Comparison of ENCODE assay signal across 21 cellular contexts in genomic region chr14:104782823-104783170, GRCh38. TPM values are rescaled to one million over a fixed set of nuclear protein-coding genes. Genes with fewer than 3 reads are reported as not detected.
DNase-seq lines count a peak whose midpoint lies in the region; ATAC-seq, FAIRE-seq and TF ChIP-seq lines count a peak whose summit lies in the region.
"Had no signal": no experiment of that assay in that cellular context is flagged by ENCODE, and none has a peak within 500 bp of the region (broad histone marks: within the 10 kb centered on the region; RNA-seq: fewer than 3 reads in every experiment).

No MANE protein-coding gene starts in this region.

- no peak overlapping the region for H2BK5ac ChIP-seq in H1 (ENCODE audit: low read depth, low read length)
- H2BK5ac ChIP-seq in neuronal stem cell (ENCODE audit: low read length) = no peak overlapping the region

- no peaks in the 10 kb centered on the region for H3K9me3 Mint-ChIP-seq in brain
- H3K9me3 Mint-ChIP-seq: CD4-positive, CD25-positive, alpha-beta regulatory T cell; CD8-positive, alpha-beta memory T cell; H9; IgD-negative memory B cell had no signal

- no peak overlapping the region for H3K56ac ChIP-seq in H1 (replicated peaks; ENCODE audit: insufficient read length, low read depth, low read length)

- H2BK12ac ChIP-seq in H1 (ENCODE audit: low read depth, low read length) (no peak overlapping the region), neuronal stem cell (ENCODE audit: low read length) (no peak overlapping the region)

- H3K4ac ChIP-seq in H1 (replicated peaks; ENCODE audit: insufficient read length, low read depth, low read length) = no peak overlapping the region
- no peak overlapping the region for H3K4ac ChIP-seq in neuronal stem cell (ENCODE audit: low read length)

- H3K4me3 Mint-ChIP-seq in brain = no peak overlapping the region
- H3K4me3 Mint-ChIP-seq: CD4-positive, CD25-positive, alpha-beta regulatory T cell; CD8-positive, alpha-beta memory T cell; H9; IgD-negative memory B cell had no signal

- H3K4me1 Mint-ChIP-seq in brain = peaks cover 11% of the 10 kb centered on the region
- H3K4me1 Mint-ChIP-seq: H9 had no signal

- H3K9ac ChIP-seq in BLaER1 = peak overlapping the region; percentile 36; the same call in 1 of the 2 replicates
- H3K9ac ChIP-seq in H1 (replicated peaks in 1 of 4; ENCODE audit: extremely low read depth in 1 of 4, low read depth in 3 of 4, low read length in 3 of 4) = no peak overlapping the region
- H3K9ac ChIP-seq in neuronal stem cell (ENCODE audit: low read depth, low read length, poor library complexity) = peak overlapping the region; percentile 70

- H3K27me3 ChIP-seq in BLaER1 (no peaks in the 10 kb centered on the region), H1 (replicated peaks in 1 of 4; ENCODE audit: control insufficient read depth in 3 of 4, extremely low read depth in 1 of 4, insufficient read depth in 3 of 4, low read length in 3 of 4) (no peaks in the 10 kb centered on the region), neuronal stem cell (ENCODE audit: control insufficient read depth in 3 of 3, insufficient read depth in 3 of 3, low read depth in 1 of 3, low read length in 3 of 3) (no peaks in the 10 kb centered on the region)

- H3K4me3 ChIP-seq in BLaER1 = no peak overlapping the region
- no peak overlapping the region for H3K4me3 ChIP-seq in H1 (ENCODE audit: extremely low read depth in 1 of 4, insufficient read depth in 2 of 4, low read depth in 3 of 4, low read length in 4 of 4)
- H3K4me3 ChIP-seq in neuronal stem cell (ENCODE audit: low read length in 2 of 2) = no peak overlapping the region

- H2AFZ ChIP-seq in H1 (ENCODE audit: low read length) (no peak overlapping the region), neuronal stem cell (ENCODE audit: low read length) (no peak overlapping the region)

- no peak overlapping the region for H2BK20ac ChIP-seq in H1 (ENCODE audit: low read length)

- H3K27ac ChIP-seq in BLaER1 = peak overlapping the region; percentile 65
- H3K27ac ChIP-seq in H1 (ENCODE audit: low read depth, low read length) = no peak overlapping the region
- H3K27ac ChIP-seq in neuronal stem cell (replicated peaks; ENCODE audit: low read length) = no peak overlapping the region

- no peak for TF ChIP-seq RAD21 in H1 (IDR thresholded peaks at IDR 0.05 in 1 of 2, conservative IDR thresholded peaks at IDR 0.05 in 1 of 2; ENCODE audit: low read depth in 2 of 2, low read length in 2 of 2)

- no peaks in the 10 kb centered on the region for H3K9me3 ChIP-seq in BLaER1
- no peaks in the 10 kb centered on the region for H3K9me3 ChIP-seq in H1 (ENCODE audit: insufficient read depth in 2 of 2, low read depth in 1 of 2, low read length in 1 of 2)
- H3K9me3 ChIP-seq in neuronal stem cell (replicated peaks in 1 of 2; ENCODE audit: control insufficient read depth in 2 of 2, insufficient read depth in 1 of 2, low read depth in 1 of 2, low read length in 2 of 2) = peaks cover 0 to 2% of the 10 kb centered on the region in 2 donors

- TF ChIP-seq EP300 in H1 (IDR thresholded peaks at IDR 0.05; ENCODE audit: borderline replicate concordance in 1 of 2, low read depth in 2 of 2, low read length in 2 of 2) = no peak

- H4K91ac ChIP-seq in H1 (replicated peaks; ENCODE audit: insufficient read length, low read length) (no peak overlapping the region), neuronal stem cell (ENCODE audit: low read depth, low read length, poor library complexity) (no peak overlapping the region)

- H3K18ac ChIP-seq in H1 (ENCODE audit: extremely low read depth, low read length) (no peak overlapping the region), neuronal stem cell (ENCODE audit: low read length) (no peak overlapping the region)

- H3K79me1 ChIP-seq in H1 (ENCODE audit: low read depth, low read length) (no peaks in the 10 kb centered on the region; the same call in 1 of the 2 replicates), neuronal stem cell (ENCODE audit: low read depth, low read length) (peaks cover 15% of the 10 kb centered on the region)

- POLR2A ChIA-PET in H1 (lab: Charles Lee; ENCODE audit: partially characterized antibody) = no interaction called here

- H2BK15ac ChIP-seq in H1 (ENCODE audit: low read length) (no peak overlapping the region), neuronal stem cell (ENCODE audit: low read length) (no peak overlapping the region)

- peaks cover 3% of the 10 kb centered on the region for H3K36me3 Mint-ChIP-seq in brain
- H3K36me3 Mint-ChIP-seq: CD4-positive, CD25-positive, alpha-beta regulatory T cell; IgD-negative memory B cell had no signal

- H3K14ac ChIP-seq in H1 (ENCODE audit: insufficient read length) (no peak overlapping the region), neuronal stem cell (ENCODE audit: low read length) (no peak overlapping the region)

- peak overlapping the region in 3 of 5 experiments; percentile 36 to 75 (median 66) for H3K27ac Mint-ChIP-seq in brain
- H3K27ac Mint-ChIP-seq: CD4-positive, CD25-positive, alpha-beta regulatory T cell; H9; IgD-negative memory B cell had no signal

- no peaks in the 10 kb centered on the region for H3K23me2 ChIP-seq in H1 (ENCODE audit: low read depth, low read length)

- CTCF ChIA-PET in H1 (lab: Charles Lee; ENCODE audit: partially characterized antibody) = interaction anchor here (1.0 to 4.7 kb wide), 2 partner anchors 11 to 14 kb away, joined by 4 to 31 read pairs; no protein-coding TSS in a partner anchor

- ATAC-seq in HG02885 (IDR thresholded peaks at IDR 0.05; ENCODE audit: poor library complexity, unreplicated experiment) = no peak
- ATAC-seq: HepG2 had no signal

- H3K23ac ChIP-seq in H1 (ENCODE audit: insufficient read length) (no peak overlapping the region), neuronal stem cell (ENCODE audit: low read depth, low read length, poor library complexity) (no peak overlapping the region)

- H2BK120ac ChIP-seq in H1 (replicated peaks; ENCODE audit: low read depth, low read length) (no peak overlapping the region), neuronal stem cell (ENCODE audit: low read depth, low read length) (no peak overlapping the region)

- peaks cover 60% of the 10 kb centered on the region for H3K4me1 ChIP-seq in BLaER1
- H3K4me1 ChIP-seq in H1 (replicated peaks in 1 of 4; ENCODE audit: control insufficient read depth in 3 of 4, insufficient read depth in 4 of 4, low read length in 3 of 4) = no peaks in the 10 kb centered on the region
- H3K4me1 ChIP-seq in neuronal stem cell (ENCODE audit: control insufficient read depth in 2 of 2, insufficient read depth in 1 of 2, low read depth in 1 of 2, low read length in 2 of 2) = peaks cover 0 to 12% of the 10 kb centered on the region in 2 donors

- H4K20me1 ChIP-seq in BLaER1 (peaks cover 97% of the 10 kb centered on the region), H1 (replicated peaks in 1 of 2; ENCODE audit: control insufficient read depth in 1 of 2, insufficient read depth in 2 of 2, low read length in 2 of 2) (peaks cover 12 to 13% of the 10 kb centered on the region in 2 experiments)

- no peak for FAIRE-seq in H1 (lab: Jason Lieb, UNC)
- FAIRE-seq: D721Med, GM12892, HepG2 had no signal

- H3K4me2 ChIP-seq in BLaER1 (peak overlapping the region; percentile 43), H1 (ENCODE audit: insufficient read depth in 1 of 2, low read depth in 2 of 2, low read length in 2 of 2) (no peak overlapping the region), neuronal stem cell (ENCODE audit: insufficient read depth, low read length, poor library complexity, severe bottlenecking) (peak overlapping the region; percentile 11)

- WGBS in H1 (ENCODE audit: extremely low coverage in 1 of 2, insufficient coverage in 1 of 2, insufficient read length in 1 of 2, insufficient replicate concordance in 2 of 2, low coverage in 1 of 2, low lambda C conversion rate in 2 of 2, missing lambda C conversion rate in 1 of 2), 2 experiments = 89% methylated on average over 11 of the region's 12 CpGs; no CpG with 5 or more reads in 1 of the 2 experiments
- WGBS in neuronal stem cell (ENCODE audit: extremely low coverage in 2 of 2, insufficient read length in 2 of 2, insufficient replicate concordance in 1 of 2), 2 donors = no CpG with 5 or more reads among the region's 12 CpGs

- H3K27me3 Mint-ChIP-seq in brain = no peaks in the 10 kb centered on the region
- H3K27me3 Mint-ChIP-seq: CD4-positive, CD25-positive, alpha-beta regulatory T cell; CD8-positive, alpha-beta memory T cell; IgD-negative memory B cell had no signal

- H4K5ac ChIP-seq in H1 (ENCODE audit: insufficient read length, low read depth, low read length) = no peak overlapping the region

- no peak for TF ChIP-seq POLR2A in H1 (IDR thresholded peaks at IDR 0.05; ENCODE audit: control extremely low read depth in 1 of 2, low read depth in 2 of 2, low read length in 2 of 2)

- H4K8ac ChIP-seq in H1 (ENCODE audit: extremely low read depth, insufficient read depth, low read length) (0 out of 2 replicates have a peak overlapping the region, but pooled peaks have one; percentile 35), neuronal stem cell (ENCODE audit: low read depth, low read length) (no peak overlapping the region)

- DNase-seq in H1 (ENCODE audit: low read depth in 1 of 2, low spot score in 2 of 2) = no peak
- DNase-seq in neuronal stem cell (ENCODE audit: low spot score) = no peak
- no peak for DNase-seq in middle frontal gyrus (ENCODE audit: extremely low spot score, low spot score)
- no peak for DNase-seq in stimulated activated CD4-positive, alpha-beta T cell treated with anti-CD3 and anti-CD28 coated beads, Interleukin-4, amount 100 ng/mL, for 4 hours
- DNase-seq in D341Med (ENCODE audit: low spot score) = no peak
- DNase-seq: 8988T; C1 segment of cervical spinal cord; CD4-positive, CD25-positive, alpha-beta regulatory T cell; CD8-positive, alpha-beta memory T cell; COR-L47; DMS79; GDM1; GOT3; H9 had no signal

- H3K36me3 ChIP-seq in BLaER1 = peaks cover 88% of the 10 kb centered on the region
- H3K36me3 ChIP-seq in H1 (ENCODE audit: control insufficient read depth in 2 of 4, insufficient read depth in 4 of 4, low read length in 3 of 4) = no peaks in the 10 kb centered on the region
- peaks cover 6 to 45% of the 10 kb centered on the region in 2 donors for H3K36me3 ChIP-seq in neuronal stem cell (replicated peaks in 1 of 2; ENCODE audit: control insufficient read depth in 2 of 2, insufficient read depth in 2 of 2, low read length in 2 of 2)

- H2AK5ac ChIP-seq in H1 (ENCODE audit: low read depth, low read length) (no peak overlapping the region), neuronal stem cell (ENCODE audit: low read depth, low read length) (no peak overlapping the region)

- H3K79me2 ChIP-seq in H1 (ENCODE audit: control insufficient read depth in 1 of 2, insufficient read depth in 2 of 2, low read length in 2 of 2) = no peaks in the 10 kb centered on the region

- TF ChIP-seq CTCF in brain (conservative IDR thresholded peaks at IDR 0.05) = no peak
- no peak for TF ChIP-seq CTCF in H1 (IDR thresholded peaks at IDR 0.05; ENCODE audit: control extremely low read depth in 1 of 3, insufficient read depth in 1 of 3, low read depth in 1 of 3, low read length in 3 of 3)

RNA-seq across cellular contexts. Expression of gene AKT1, which starts 12.8 kb away (rescaled TPM):
- polyA plus RNA-seq in brain (ENCODE audit: insufficient read depth, low read depth, low replicate concordance) = 192 TPM
- 62.1 and 71.5 TPM in 2 replicates for total RNA-seq in H1 (2021; fragmentation: NEBNext Ultra II Directional; extraction: Animal tissue kit (Norgen Biotek cat#: 25700))
- 68.1 and 89.8 TPM in 2 replicates for polyA plus RNA-seq in H1 (2011; rRNA removed)
- 86.7 TPM for polyA plus RNA-seq in H1 (2011; cell fraction: cytosol; rRNA removed)
- polyA plus RNA-seq in H1 (2011; cell fraction: nucleus; rRNA removed) = 135 TPM
- 53.7 to 73.1 TPM (median 68.0 TPM) in 4 replicates for polyA plus RNA-seq in H1 (2012, experiment 1 of 2)
- polyA plus RNA-seq in H1 (2012, experiment 2 of 2) = 53.5 TPM
- polyA plus RNA-seq in H1 (2013, experiment 1 of 2) = 44.6 TPM
- polyA plus RNA-seq in H1 (2013, experiment 2 of 2) = 45.6 TPM
- 43.3 and 54.9 TPM in 2 replicates for polyA minus RNA-seq in H1 (2011; rRNA and poly(A)+ RNA removed)
- 46.9 TPM for polyA minus RNA-seq in H1 (2011; cell fraction: cytosol; rRNA and poly(A)+ RNA removed)
- polyA minus RNA-seq in H1 (2011; cell fraction: nucleus; rRNA and poly(A)+ RNA removed) = 28.2 TPM
- 84.4 TPM for polyA plus RNA-seq in neuronal stem cell (2013, experiment 1 of 2)
- polyA plus RNA-seq in neuronal stem cell (2013, experiment 2 of 2) = 82.3 TPM

RNA-seq across cellular contexts. Expression of gene ZBTB42, which starts 18.1 kb away (rescaled TPM):
- polyA plus RNA-seq in brain (ENCODE audit: insufficient read depth, low read depth, low replicate concordance) = 2.2 TPM
- 2.8 and 2.9 TPM in 2 replicates for total RNA-seq in H1 (2021; fragmentation: NEBNext Ultra II Directional; extraction: Animal tissue kit (Norgen Biotek cat#: 25700))
- 3.1 and 3.7 TPM in 2 replicates for polyA plus RNA-seq in H1 (2011; rRNA removed)
- polyA plus RNA-seq in H1 (2011; cell fraction: cytosol; rRNA removed) = 2.5 TPM
- 4.0 TPM for polyA plus RNA-seq in H1 (2011; cell fraction: nucleus; rRNA removed)
- 1.5 to 3.3 TPM (median 2.9 TPM) in 4 replicates for polyA plus RNA-seq in H1 (2012, experiment 1 of 2)
- 2.3 TPM for polyA plus RNA-seq in H1 (2012, experiment 2 of 2)
- 1.2 TPM for polyA plus RNA-seq in H1 (2013, experiment 1 of 2)
- polyA plus RNA-seq in H1 (2013, experiment 2 of 2) = 1.2 TPM
- polyA minus RNA-seq in H1 (2011; rRNA and poly(A)+ RNA removed) = 3.4 and 4.0 TPM in 2 replicates
- 2.7 TPM for polyA minus RNA-seq in H1 (2011; cell fraction: cytosol; rRNA and poly(A)+ RNA removed)
- polyA minus RNA-seq in H1 (2011; cell fraction: nucleus; rRNA and poly(A)+ RNA removed) = 7.3 TPM
- polyA plus RNA-seq in neuronal stem cell (2013, experiment 1 of 2) = 0.95 TPM
- 0.87 TPM for polyA plus RNA-seq in neuronal stem cell (2013, experiment 2 of 2)

RNA-seq across cellular contexts. Expression of gene SIVA1, which starts 29.9 kb away (rescaled TPM):
- 130 TPM for polyA plus RNA-seq in brain (ENCODE audit: insufficient read depth, low read depth, low replicate concordance)
- 123 and 135 TPM in 2 replicates for total RNA-seq in H1 (2021; fragmentation: NEBNext Ultra II Directional; extraction: Animal tissue kit (Norgen Biotek cat#: 25700))
- polyA plus RNA-seq in H1 (2011; rRNA removed) = 517 and 589 TPM in 2 replicates
- 330 TPM for polyA plus RNA-seq in H1 (2011; cell fraction: cytosol; rRNA removed)
- 307 TPM for polyA plus RNA-seq in H1 (2011; cell fraction: nucleus; rRNA removed)
- polyA plus RNA-seq in H1 (2012, experiment 1 of 2) = 85.5 to 181 TPM (median 172 TPM) in 4 replicates
- 271 TPM for polyA plus RNA-seq in H1 (2012, experiment 2 of 2)
- 207 TPM for polyA plus RNA-seq in H1 (2013, experiment 1 of 2)
- polyA plus RNA-seq in H1 (2013, experiment 2 of 2) = 187 TPM
- 23.9 and 34.6 TPM in 2 replicates for polyA minus RNA-seq in H1 (2011; rRNA and poly(A)+ RNA removed)
- 70.6 TPM for polyA minus RNA-seq in H1 (2011; cell fraction: cytosol; rRNA and poly(A)+ RNA removed)
- polyA minus RNA-seq in H1 (2011; cell fraction: nucleus; rRNA and poly(A)+ RNA removed) = 52.2 TPM
- polyA plus RNA-seq in neuronal stem cell (2013, experiment 1 of 2) = 109 TPM
- polyA plus RNA-seq in neuronal stem cell (2013, experiment 2 of 2) = 114 TPM

RNA-seq across cellular contexts. Expression of gene ADSS1, which starts 58.8 kb away (rescaled TPM):
- polyA plus RNA-seq in brain (ENCODE audit: insufficient read depth, low read depth, low replicate concordance) = 15.7 TPM
- total RNA-seq in H1 (2021; fragmentation: NEBNext Ultra II Directional; extraction: Animal tissue kit (Norgen Biotek cat#: 25700)) = 7.9 and 8.9 TPM in 2 replicates
- polyA plus RNA-seq in H1 (2011; rRNA removed) = 7.1 and 9.4 TPM in 2 replicates
- 12.8 TPM for polyA plus RNA-seq in H1 (2011; cell fraction: cytosol; rRNA removed)
- polyA plus RNA-seq in H1 (2011; cell fraction: nucleus; rRNA removed) = 43.4 TPM
- 8.2 to 15.0 TPM (median 11.8 TPM) in 4 replicates for polyA plus RNA-seq in H1 (2012, experiment 1 of 2)
- 9.8 TPM for polyA plus RNA-seq in H1 (2012, experiment 2 of 2)
- polyA plus RNA-seq in H1 (2013, experiment 1 of 2) = 6.2 TPM
- 5.8 TPM for polyA plus RNA-seq in H1 (2013, experiment 2 of 2)
- 3.2 and 7.1 TPM in 2 replicates for polyA minus RNA-seq in H1 (2011; rRNA and poly(A)+ RNA removed)
- polyA minus RNA-seq in H1 (2011; cell fraction: cytosol; rRNA and poly(A)+ RNA removed) = 2.6 TPM
- polyA minus RNA-seq in H1 (2011; cell fraction: nucleus; rRNA and poly(A)+ RNA removed) = 11.0 TPM
- 23.8 TPM for polyA plus RNA-seq in neuronal stem cell (2013, experiment 1 of 2)
- polyA plus RNA-seq in neuronal stem cell (2013, experiment 2 of 2) = 21.4 TPM
- polyA plus RNA-seq: IgD-negative memory B cell had no signal

Comparison
In these comparisons a context has a peak if more than half of its experiments do, and no peak if none do; other contexts are left out.
1. H3K4me2 ChIP-seq: peak in BLaER1 (single experiment) and neuronal stem cell (single experiment); none in H1 (0 of 2).
2. H3K9ac ChIP-seq: peak in BLaER1 (single experiment) and neuronal stem cell (single experiment); none in H1 (0 of 4).